In genomic region chr1:239703067-239703466, GRCh38 we compare ENCODE assay signal across 21 cellular contexts.
"Had no signal": no experiment of that assay in that cellular context is flagged by ENCODE, and none has a peak within 500 bp of the region (broad histone marks: within the 10 kb centered on the region; RNA-seq: fewer than 3 reads in every experiment).

No MANE protein-coding gene starts in this region.

- H3K9me3 ChIP-seq: SJSA1 had no signal

- H3K4me3 ChIP-seq: SJSA1, SK-N-MC had no signal

- H3K27me3 ChIP-seq: SJSA1 had no signal

- H3K4me1 ChIP-seq: SJSA1 had no signal

- H3K27ac ChIP-seq: SJSA1, SK-N-MC had no signal

- H3K36me3 ChIP-seq: SJSA1 had no signal

- DNase-seq: KBM-7, MV-4-11, NCI-H1048, NCI-H1105, NCI-H1417, NCI-H1436 treated with DMSO at 0.1 percent for 48 hours, NCI-H1694, NCI-H187 treated with DMSO at 0.1 percent for 48 hours, NCI-H2029 treated with DMSO at 0.1 percent for 48 hours, NCI-H2171, NCI-H226, NCI-H446, NCI-H510A, NCI-H524 treated with DMSO at 0.1 percent for 48 hours, NCI-H69, NCI-H774, Right ventricle myocardium superior, RPMI8226, SIG-M5 had no signal
